8 cellular contexts compared by ENCODE assay signal in genomic region chr3:177184602-177185001, GRCh38. TPM values are rescaled to one million over a fixed set of nuclear protein-coding genes. Genes with fewer than 3 reads are reported as not detected.
DNase-seq lines count a peak whose midpoint lies in the region; ATAC-seq and FAIRE-seq lines count a peak whose summit lies in the region.
"Not testable (repeated sequence)": the region's sequence is repeated elsewhere in the genome, so short reads cannot be mapped to it uniquely, and the experiment has no call there.

No MANE protein-coding gene starts in this region.

- peak; percentile 32 for FAIRE-seq in RCC 7860 (lab: Jason Lieb, UNC)

- H3K4me1 ChIP-seq in mesenchymal stem cell (ENCODE audit: control insufficient read depth, insufficient read depth, low read depth, low read length) = not testable (repeated sequence)

- H3K9me3 ChIP-seq in mesenchymal stem cell (ENCODE audit: control insufficient read depth, low read length) = not testable (repeated sequence)

- H3K79me1 ChIP-seq in mesenchymal stem cell (replicated peaks; ENCODE audit: low read length, poor library complexity, severe bottlenecking) = not testable (repeated sequence)

- ATAC-seq in GM18519 (IDR thresholded peaks at IDR 0.05; ENCODE audit: low FRiP score, unreplicated experiment) (peak; percentile 70), GM21367 (IDR thresholded peaks at IDR 0.05; ENCODE audit: unreplicated experiment) (peak; percentile 80), HG02840 (IDR thresholded peaks at IDR 0.05; ENCODE audit: low FRiP score, unreplicated experiment) (peak; percentile 83), HG03378 (IDR thresholded peaks at IDR 0.05; ENCODE audit: unreplicated experiment) (peak; percentile 89)
- ATAC-seq in stimulated activated naive CD8-positive, alpha-beta T cell treated with anti-CD3 and anti-CD28 coated beads, Interleukin-15, amount 100 ng/mL, for 72 hours = peak; percentile 99

- peaks cover 74% of the 10 kb centered on the region for H3K4me1 Mint-ChIP-seq in activated naive CD4-positive, alpha-beta T cell treated with anti-CD3 and anti-CD28 coated beads, Interleukin-2, amount 50 U/mL, for 24 hours
- H3K4me1 Mint-ChIP-seq in stimulated activated naive CD8-positive, alpha-beta T cell treated with anti-CD3 and anti-CD28 coated beads, Interleukin-15, amount 100 ng/mL, for 72 hours = peaks cover 83% of the 10 kb centered on the region

- not testable (repeated sequence) for H3K36me3 ChIP-seq in mesenchymal stem cell (ENCODE audit: control insufficient read depth in 1 of 2, insufficient read depth in 2 of 2, low read depth in 1 of 2, low read length in 2 of 2)

- H3K27ac Mint-ChIP-seq in activated naive CD4-positive, alpha-beta T cell treated with anti-CD3 and anti-CD28 coated beads, Interleukin-2, amount 50 U/mL, for 24 hours = peak overlapping the region; percentile 18
- H3K27ac Mint-ChIP-seq in stimulated activated naive CD8-positive, alpha-beta T cell treated with anti-CD3 and anti-CD28 coated beads, Interleukin-15, amount 100 ng/mL, for 72 hours = peak overlapping the region in 1 of 2 donors; percentile 67

- not testable (repeated sequence) for H3K36me3 Mint-ChIP-seq in activated naive CD4-positive, alpha-beta T cell treated with anti-CD3 and anti-CD28 coated beads, Interleukin-2, amount 50 U/mL, for 24 hours

- not testable (repeated sequence) for H4K91ac ChIP-seq in mesenchymal stem cell (ENCODE audit: low read length)

- H3K18ac ChIP-seq in mesenchymal stem cell (ENCODE audit: low read depth in 1 of 2, low read length in 2 of 2) = not testable (repeated sequence)

- H2BK5ac ChIP-seq in mesenchymal stem cell (ENCODE audit: low read depth, low read length, poor library complexity, severe bottlenecking) = not testable (repeated sequence)

- H4K8ac ChIP-seq in mesenchymal stem cell (ENCODE audit: low read length) = not testable (repeated sequence)

- H3K27ac ChIP-seq in mesenchymal stem cell (ENCODE audit: low read length, poor library complexity, severe bottlenecking) = not testable (repeated sequence)

- 95% methylated on average over 3 of the region's 3 CpGs for WGBS in mesenchymal stem cell

- not testable (repeated sequence) for H3K27me3 Mint-ChIP-seq in activated naive CD4-positive, alpha-beta T cell treated with anti-CD3 and anti-CD28 coated beads, Interleukin-2, amount 50 U/mL, for 24 hours; stimulated activated naive CD8-positive, alpha-beta T cell treated with anti-CD3 and anti-CD28 coated beads, Interleukin-15, amount 100 ng/mL, for 72 hours

- H2AFZ ChIP-seq in mesenchymal stem cell (ENCODE audit: low read depth, low read length) = not testable (repeated sequence)

- not testable (repeated sequence) for H3K4me3 ChIP-seq in mesenchymal stem cell (ENCODE audit: insufficient read depth in 1 of 2, low read depth in 1 of 2, low read length in 2 of 2)

- not testable (repeated sequence) for H3K4me2 ChIP-seq in mesenchymal stem cell (ENCODE audit: low read length, poor library complexity, severe bottlenecking)

- H3K14ac ChIP-seq in mesenchymal stem cell (ENCODE audit: low read length in 2 of 2) = not testable (repeated sequence)

- not testable (repeated sequence) for H3K23ac ChIP-seq in mesenchymal stem cell (ENCODE audit: low read length in 2 of 2)

- H2AK5ac ChIP-seq in mesenchymal stem cell (ENCODE audit: low read length, severe bottlenecking) = not testable (repeated sequence)

- H3K27me3 ChIP-seq in mesenchymal stem cell (ENCODE audit: control insufficient read depth in 1 of 2, insufficient read depth in 1 of 2, low read length in 2 of 2) = not testable (repeated sequence)

- not testable (repeated sequence) for H3K9me3 Mint-ChIP-seq in activated naive CD4-positive, alpha-beta T cell treated with anti-CD3 and anti-CD28 coated beads, Interleukin-2, amount 50 U/mL, for 24 hours; stimulated activated naive CD8-positive, alpha-beta T cell treated with anti-CD3 and anti-CD28 coated beads, Interleukin-15, amount 100 ng/mL, for 72 hours

- H2BK15ac ChIP-seq in mesenchymal stem cell (ENCODE audit: low read depth, poor library complexity, severe bottlenecking) = not testable (repeated sequence)

- not testable (repeated sequence) for H2BK12ac ChIP-seq in mesenchymal stem cell (ENCODE audit: low read length in 2 of 2)

- H3K4ac ChIP-seq in mesenchymal stem cell (ENCODE audit: low read depth in 1 of 2, low read length in 2 of 2) = not testable (repeated sequence)

- H3K4me3 Mint-ChIP-seq in activated naive CD4-positive, alpha-beta T cell treated with anti-CD3 and anti-CD28 coated beads, Interleukin-2, amount 50 U/mL, for 24 hours = peak overlapping the region; percentile 1
- peak overlapping the region; percentile 0 to 30 for H3K4me3 Mint-ChIP-seq in stimulated activated naive CD8-positive, alpha-beta T cell treated with anti-CD3 and anti-CD28 coated beads, Interleukin-15, amount 100 ng/mL, for 72 hours

- H3K9ac ChIP-seq in mesenchymal stem cell (ENCODE audit: low read length) = peak overlapping the region; percentile 14

- H2BK120ac ChIP-seq in mesenchymal stem cell (ENCODE audit: low read depth, low read length) = not testable (repeated sequence)

- peak; percentile 34 for DNase-seq in RCC 7860 (ENCODE audit: low spot score)
- DNase-seq in mesenchymal stem cell = not testable (repeated sequence)
- DNase-seq in stimulated activated naive CD8-positive, alpha-beta T cell treated with anti-CD3 and anti-CD28 coated beads, Interleukin-15, amount 100 ng/mL, for 72 hours = peak in 1 of 2 donors; percentile 44

RNA-seq across cellular contexts. Expression of gene TBL1XR1, which starts 12.7 kb away (rescaled TPM):
- polyA plus RNA-seq in mesenchymal stem cell (2013, experiment 1 of 2) = 26.7 TPM
- polyA plus RNA-seq in mesenchymal stem cell (2013, experiment 2 of 2) = 27.8 TPM
